In the genomic region with DNA sequence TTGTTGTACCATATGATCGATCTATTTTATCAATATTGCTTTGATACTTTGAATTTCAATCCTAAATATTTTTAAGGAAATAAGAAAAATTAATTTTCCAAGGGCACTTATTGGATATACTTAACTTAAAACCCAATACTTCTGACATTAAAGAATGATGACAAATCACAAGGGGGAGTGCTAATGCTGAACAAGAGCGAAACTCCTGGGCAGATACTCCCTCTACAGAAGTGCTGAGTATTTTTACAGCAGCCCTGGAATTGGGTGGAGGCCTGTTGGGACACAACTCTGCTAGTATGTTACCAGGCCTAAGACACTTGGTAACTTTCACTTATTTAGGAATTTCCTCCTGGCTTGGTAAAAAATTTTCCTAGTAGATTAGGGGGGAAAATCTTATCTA, we compare ENCODE assay signal across 9 cellular contexts. TPM values are rescaled to one million over a fixed set of nuclear protein-coding genes. Genes with fewer than 3 reads are reported as not detected.
DNase-seq lines count a peak whose midpoint lies in the region; ATAC-seq and TF ChIP-seq lines count a peak whose summit lies in the region.
"Had no signal": no experiment of that assay in that cellular context is flagged by ENCODE, and none has a peak within 500 bp of the region (broad histone marks: within the 10 kb centered on the region; RNA-seq: fewer than 3 reads in every experiment).

No MANE protein-coding gene starts in this region.

- CTCF ChIA-PET in activated CD8-positive, alpha-beta T cell treated with anti-CD3 and anti-CD28 coated beads for 36 hours (lab: Charles Lee), result no interaction called here
- CTCF ChIA-PET in activated CD8-positive, alpha-beta T cell treated with anti-CD3 and anti-CD28 coated beads, Interleukin-2, amount 10 ng/mL, durations not matched to agents 7 days and 5 days (lab: Charles Lee), result no interaction called here
- CTCF ChIA-PET in activated B cell treated with CpG ODN at 0.5 μM for 24 hours (lab: Charles Lee), result no interaction called here

- ATAC-seq in activated CD8-positive, alpha-beta T cell treated with anti-CD3 and anti-CD28 coated beads for 36 hours, result no peak
- ATAC-seq in activated CD8-positive, alpha-beta T cell treated with anti-CD3 and anti-CD28 coated beads, Interleukin-2, amount 10 ng/mL, durations not matched to agents 7 days and 5 days, result no peak
- ATAC-seq in activated B cell treated with CpG ODN at 0.5 μM for 24 hours (ENCODE audit: low read depth), result no peak
- ATAC-seq in heart right ventricle, result peak; percentile 76 to 94 (median 86)
- ATAC-seq in stimulated activated memory B cell treated with anti-CD40 and anti-IgM and Interleukin-4, amounts not matched to agents 10 μg/mL and 1 μg/mL and 100 μg/mL, for 72 hours, result no peak
- ATAC-seq in GM21723 (IDR thresholded peaks at IDR 0.05; ENCODE audit: unreplicated experiment), result no peak

- peak overlapping the region in 4 of 10 donors; percentile 13 to 56 (median 42) for H3K27ac ChIP-seq in heart right ventricle
- no peak overlapping the region for H3K27ac ChIP-seq in WERI-Rb-1
- H3K27ac ChIP-seq: BLaER1 treated with 17β-estradiol and CSF1 and Interleukin-3, amounts not matched to agents 10 nM and 100 nM had no signal

- TF ChIP-seq CTCF in activated CD8-positive, alpha-beta T cell treated with anti-CD3 and anti-CD28 coated beads for 36 hours (IDR thresholded peaks at IDR 0.05), result no peak
- TF ChIP-seq CTCF in activated B cell treated with CpG ODN at 0.5 μM for 24 hours (IDR thresholded peaks at IDR 0.05), result no peak
- peak in 6 of 9 donors; percentile 34 to 59 (median 52) for TF ChIP-seq CTCF in heart right ventricle (IDR thresholded peaks at IDR 0.05)
- TF ChIP-seq CTCF in WERI-Rb-1 (IDR thresholded peaks at IDR 0.05; ENCODE audit: low read depth, low read length), result no peak

- WGBS in heart right ventricle, 2 donors, result 67 to 68% methylated on average over 2 of the region's 2 CpGs

- no peak overlapping the region for H3K4me3 ChIP-seq in heart right ventricle
- no peak overlapping the region for H3K4me3 ChIP-seq in WERI-Rb-1 (ENCODE audit: low read depth, low read length)
- H3K4me3 ChIP-seq: BLaER1 treated with 17β-estradiol and CSF1 and Interleukin-3, amounts not matched to agents 10 nM and 100 nM had no signal

- H3K4me1 Mint-ChIP-seq in activated CD8-positive, alpha-beta T cell treated with anti-CD3 and anti-CD28 coated beads for 36 hours (ENCODE audit: low read depth), result peaks cover 13% of the 10 kb centered on the region
- H3K4me1 Mint-ChIP-seq in activated CD8-positive, alpha-beta T cell treated with anti-CD3 and anti-CD28 coated beads, Interleukin-2, amount 10 ng/mL, durations not matched to agents 7 days and 5 days (ENCODE audit: low read depth), result peaks cover 5% of the 10 kb centered on the region
- H3K4me1 Mint-ChIP-seq in activated B cell treated with CpG ODN at 0.5 μM for 24 hours, result peaks cover 10% of the 10 kb centered on the region
- peaks cover 10% of the 10 kb centered on the region for H3K4me1 Mint-ChIP-seq in stimulated activated memory B cell treated with anti-CD40 and anti-IgM and Interleukin-4, amounts not matched to agents 10 μg/mL and 1 μg/mL and 100 μg/mL, for 72 hours

- H3K36me3 Mint-ChIP-seq in activated CD8-positive, alpha-beta T cell treated with anti-CD3 and anti-CD28 coated beads for 36 hours (ENCODE audit: low read depth), result peaks cover 47% of the 10 kb centered on the region
- peaks cover 64% of the 10 kb centered on the region for H3K36me3 Mint-ChIP-seq in activated CD8-positive, alpha-beta T cell treated with anti-CD3 and anti-CD28 coated beads, Interleukin-2, amount 10 ng/mL, durations not matched to agents 7 days and 5 days (ENCODE audit: low read depth)
- peaks cover 68% of the 10 kb centered on the region for H3K36me3 Mint-ChIP-seq in activated B cell treated with CpG ODN at 0.5 μM for 24 hours (ENCODE audit: low read depth)
- H3K36me3 Mint-ChIP-seq in stimulated activated memory B cell treated with anti-CD40 and anti-IgM and Interleukin-4, amounts not matched to agents 10 μg/mL and 1 μg/mL and 100 μg/mL, for 72 hours, result peaks cover 75% of the 10 kb centered on the region

- H3K9me3 ChIP-seq in heart right ventricle (peaks cover 0 to 14% (median 3%) of the 10 kb centered on the region in 11 donors), WERI-Rb-1 (ENCODE audit: severe bottlenecking) (peaks cover 4% of the 10 kb centered on the region)

- H3K27me3 Mint-ChIP-seq in activated CD8-positive, alpha-beta T cell treated with anti-CD3 and anti-CD28 coated beads for 36 hours, result no peaks in the 10 kb centered on the region
- no peaks in the 10 kb centered on the region for H3K27me3 Mint-ChIP-seq in activated CD8-positive, alpha-beta T cell treated with anti-CD3 and anti-CD28 coated beads, Interleukin-2, amount 10 ng/mL, durations not matched to agents 7 days and 5 days (ENCODE audit: low read depth)
- no peaks in the 10 kb centered on the region for H3K27me3 Mint-ChIP-seq in activated B cell treated with CpG ODN at 0.5 μM for 24 hours
- no peaks in the 10 kb centered on the region for H3K27me3 Mint-ChIP-seq in stimulated activated memory B cell treated with anti-CD40 and anti-IgM and Interleukin-4, amounts not matched to agents 10 μg/mL and 1 μg/mL and 100 μg/mL, for 72 hours

- H3K4me1 ChIP-seq in heart right ventricle, result peaks cover 0 to 15% (median 6%) of the 10 kb centered on the region in 9 donors
- H3K4me1 ChIP-seq: BLaER1 treated with 17β-estradiol and CSF1 and Interleukin-3, amounts not matched to agents 10 nM and 100 nM had no signal

- peaks cover 15% of the 10 kb centered on the region for H3K9me3 Mint-ChIP-seq in activated CD8-positive, alpha-beta T cell treated with anti-CD3 and anti-CD28 coated beads for 36 hours
- peaks cover 8% of the 10 kb centered on the region for H3K9me3 Mint-ChIP-seq in activated CD8-positive, alpha-beta T cell treated with anti-CD3 and anti-CD28 coated beads, Interleukin-2, amount 10 ng/mL, durations not matched to agents 7 days and 5 days (ENCODE audit: insufficient read depth)
- H3K9me3 Mint-ChIP-seq in activated B cell treated with CpG ODN at 0.5 μM for 24 hours, result peaks cover 12% of the 10 kb centered on the region
- H3K9me3 Mint-ChIP-seq in stimulated activated memory B cell treated with anti-CD40 and anti-IgM and Interleukin-4, amounts not matched to agents 10 μg/mL and 1 μg/mL and 100 μg/mL, for 72 hours, result peaks cover 15% of the 10 kb centered on the region

- intact Hi-C loops in activated CD8-positive, alpha-beta T cell treated with anti-CD3 and anti-CD28 coated beads for 36 hours (cut with micrococcal nuclease), result no loop called here
- intact Hi-C loops in activated B cell treated with CpG ODN at 0.5 μM for 24 hours (cut with micrococcal nuclease) (no loop called here), heart right ventricle (cut with DNase I) (loop anchor here in 8 of 10 donors (5.0 to 10.0 kb wide), 3 partner anchors 178 to 188 kb away; no protein-coding TSS in a partner anchor), posterior cingulate gyrus (cut with DNase I) (no loop called here)

- H3K4me3 Mint-ChIP-seq in activated CD8-positive, alpha-beta T cell treated with anti-CD3 and anti-CD28 coated beads for 36 hours, result no peak overlapping the region
- no peak overlapping the region for H3K4me3 Mint-ChIP-seq in activated CD8-positive, alpha-beta T cell treated with anti-CD3 and anti-CD28 coated beads, Interleukin-2, amount 10 ng/mL, durations not matched to agents 7 days and 5 days
- H3K4me3 Mint-ChIP-seq in activated B cell treated with CpG ODN at 0.5 μM for 24 hours, result no peak overlapping the region
- H3K4me3 Mint-ChIP-seq in stimulated activated memory B cell treated with anti-CD40 and anti-IgM and Interleukin-4, amounts not matched to agents 10 μg/mL and 1 μg/mL and 100 μg/mL, for 72 hours, result no peak overlapping the region

- no peak for DNase-seq in activated CD8-positive, alpha-beta T cell treated with anti-CD3 and anti-CD28 coated beads for 36 hours
- no peak for DNase-seq in activated CD8-positive, alpha-beta T cell treated with anti-CD3 and anti-CD28 coated beads, Interleukin-2, amount 10 ng/mL, durations not matched to agents 7 days and 5 days
- DNase-seq in activated B cell treated with CpG ODN at 0.5 μM for 24 hours (no peak), heart right ventricle (peak in 1 of 2 donors; percentile 15), posterior cingulate gyrus (no peak), WERI-Rb-1 (no peak)

- H3K36me3 ChIP-seq in heart right ventricle (peaks cover 0 to 82% (median 30%) of the 10 kb centered on the region in 9 donors), WERI-Rb-1 (peaks cover 24% of the 10 kb centered on the region)

- POLR2A ChIA-PET in activated CD8-positive, alpha-beta T cell treated with anti-CD3 and anti-CD28 coated beads for 36 hours (lab: Charles Lee), result interaction anchor here (1.2 kb wide), 1 partner anchor 289 kb away, joined by 3 read pairs; no protein-coding TSS in a partner anchor
- POLR2A ChIA-PET in activated CD8-positive, alpha-beta T cell treated with anti-CD3 and anti-CD28 coated beads, Interleukin-2, amount 10 ng/mL, durations not matched to agents 7 days and 5 days (lab: Charles Lee), result no interaction called here
- POLR2A ChIA-PET in activated B cell treated with CpG ODN at 0.5 μM for 24 hours (lab: Charles Lee), result no interaction called here

- H3K27me3 ChIP-seq in heart right ventricle (no peaks in the 10 kb centered on the region), WERI-Rb-1 (ENCODE audit: insufficient read depth, low read depth, severe bottlenecking) (no peaks in the 10 kb centered on the region)
- H3K27me3 ChIP-seq: BLaER1 treated with 17β-estradiol and CSF1 and Interleukin-3, amounts not matched to agents 10 nM and 100 nM had no signal

- H3K27ac Mint-ChIP-seq in activated CD8-positive, alpha-beta T cell treated with anti-CD3 and anti-CD28 coated beads for 36 hours, result peak overlapping the region; percentile 55
- no peak overlapping the region for H3K27ac Mint-ChIP-seq in activated CD8-positive, alpha-beta T cell treated with anti-CD3 and anti-CD28 coated beads, Interleukin-2, amount 10 ng/mL, durations not matched to agents 7 days and 5 days
- H3K27ac Mint-ChIP-seq in activated B cell treated with CpG ODN at 0.5 μM for 24 hours, result peak overlapping the region; percentile 4
- H3K27ac Mint-ChIP-seq in stimulated activated memory B cell treated with anti-CD40 and anti-IgM and Interleukin-4, amounts not matched to agents 10 μg/mL and 1 μg/mL and 100 μg/mL, for 72 hours, result peak overlapping the region; percentile 6

RNA-seq across cellular contexts. Expression of gene DENND6A, which starts 46.2 kb away (rescaled TPM):
- total RNA-seq in activated CD8-positive, alpha-beta T cell treated with anti-CD3 and anti-CD28 coated beads for 36 hours, result 10 to 100 TPM; 10.1 to 13.1 TPM
- 10 to 100 TPM; 22.8 to 23.9 TPM for total RNA-seq in activated CD8-positive, alpha-beta T cell treated with anti-CD3 and anti-CD28 coated beads, Interleukin-2, amount 10 ng/mL, durations not matched to agents 7 days and 5 days
- total RNA-seq in activated B cell treated with CpG ODN at 0.5 μM for 24 hours, result 21.5 and 25.7 TPM in 2 replicates
- total RNA-seq in heart right ventricle, result 10 to 100 TPM; 13.0 to 28.9 (median 20.0) TPM
- 10 to 100 TPM in 1 of 2 donors, 1 to 10 TPM in 1; 4.3 to 11.0 TPM for polyA plus RNA-seq in heart right ventricle

RNA-seq across cellular contexts. Expression of gene ARF4, which starts 49.6 kb away (rescaled TPM):
- total RNA-seq in activated CD8-positive, alpha-beta T cell treated with anti-CD3 and anti-CD28 coated beads for 36 hours, result 10 to 100 TPM; 52.0 to 55.2 TPM
- total RNA-seq in activated CD8-positive, alpha-beta T cell treated with anti-CD3 and anti-CD28 coated beads, Interleukin-2, amount 10 ng/mL, durations not matched to agents 7 days and 5 days, result 10 to 100 TPM; 51.0 to 52.9 TPM
- 43.0 and 45.1 TPM in 2 replicates for total RNA-seq in activated B cell treated with CpG ODN at 0.5 μM for 24 hours
- total RNA-seq in heart right ventricle, result 10 to 100 TPM; 56.4 to 83.3 (median 73.7) TPM
- 100 to 1,000 TPM in 1 of 2 donors, 10 to 100 TPM in 1; 25.7 to 130 TPM for polyA plus RNA-seq in heart right ventricle

Comparison
In these comparisons a context has a peak if more than half of its experiments do, and no peak if none do; other contexts are left out.
1. ATAC-seq: peak in heart right ventricle (8 of 8); none in activated CD8-positive, alpha-beta T cell treated with anti-CD3 and anti-CD28 coated beads for 36 hours (single experiment), activated CD8-positive, alpha-beta T cell treated with anti-CD3 and anti-CD28 coated beads, Interleukin-2, amount 10 ng/mL, durations not matched to agents 7 days and 5 days (single experiment), activated B cell treated with CpG ODN at 0.5 μM for 24 hours (single experiment), stimulated activated memory B cell treated with anti-CD40 and anti-IgM and Interleukin-4, amounts not matched to agents 10 μg/mL and 1 μg/mL and 100 μg/mL, for 72 hours (single experiment) and GM21723 (single experiment).
2. CTCF ChIP-seq: peak in heart right ventricle (6 of 9); none in activated CD8-positive, alpha-beta T cell treated with anti-CD3 and anti-CD28 coated beads for 36 hours (single experiment), activated B cell treated with CpG ODN at 0.5 μM for 24 hours (single experiment) and WERI-Rb-1 (single experiment).
3. intact Hi-C loops: an anchor here in heart right ventricle (5.0 to 10.0 kb wide); none called in activated CD8-positive, alpha-beta T cell treated with anti-CD3 and anti-CD28 coated beads for 36 hours, activated B cell treated with CpG ODN at 0.5 μM for 24 hours and posterior cingulate gyrus.